Comparison of ENCODE assay signal across 8 cellular contexts in genomic region chr11:66335531-66336233, GRCh38. TPM values are rescaled to one million over a fixed set of nuclear protein-coding genes. Genes with fewer than 3 reads are reported as not detected.
DNase-seq lines count a peak whose midpoint lies in the region; ATAC-seq and TF ChIP-seq lines count a peak whose summit lies in the region.

No MANE protein-coding gene starts in this region.

- H3K4me3 Mint-ChIP-seq in H9 (peak overlapping the region; percentile 83 to 86), progenitor cell of endocrine pancreas (ENCODE audit: low read depth) (peak overlapping the region; percentile 65)
- H3K4me3 Mint-ChIP-seq in activated naive CD8-positive, alpha-beta T cell: peak overlapping the region; percentile 87

- peaks cover 0 to 55% (median 29%) of the 10 kb centered on the region in 9 donors for H3K36me3 ChIP-seq in heart left ventricle

- peak overlapping the region; percentile 36 to 76 (median 65) for H3K4me3 ChIP-seq in heart left ventricle

- H2AK5ac ChIP-seq in H9 (ENCODE audit: insufficient read length, low read length): no peak overlapping the region

- no peaks in the 10 kb centered on the region for H3K23me2 ChIP-seq in H9 (ENCODE audit: insufficient read length, low read depth, low read length, poor library complexity, severe bottlenecking)

- peak in 3 of 4 donors; percentile 27 to 61 (median 32) for ATAC-seq in heart left ventricle

- no peak overlapping the region for H4K8ac ChIP-seq in H9 (replicated peaks; ENCODE audit: insufficient read length, low read depth, low read length)

- no peaks in the 10 kb centered on the region for H3K9me3 Mint-ChIP-seq in H9
- no peaks in the 10 kb centered on the region for H3K9me3 Mint-ChIP-seq in activated naive CD8-positive, alpha-beta T cell (ENCODE audit: low read depth)
- H3K9me3 Mint-ChIP-seq in progenitor cell of endocrine pancreas (ENCODE audit: low read depth): no peaks in the 10 kb centered on the region

- H3K27me3 ChIP-seq in H9 (ENCODE audit: insufficient read depth, low read length) (no peaks in the 10 kb centered on the region; the same call in 1 of the 2 replicates), heart left ventricle (no peaks in the 10 kb centered on the region)

- H3K23ac ChIP-seq in H9 (ENCODE audit: insufficient read length, low read depth, low read length): no peak overlapping the region

- DNase-seq in 8988T: peak; percentile 85
- peak; percentile 78 for DNase-seq in H9
- peak in 2 of 5 donors; percentile 33 to 54 for DNase-seq in heart left ventricle
- no peak for DNase-seq in progenitor cell of endocrine pancreas (ENCODE audit: low spot score, unreplicated experiment)
- DNase-seq in activated effector memory CD4-positive, alpha-beta T cell treated with anti-CD3 and anti-CD28 coated beads, Interleukin-2, amount 50 U/mL, for 16 hours: no peak
- no peak for DNase-seq in effector CD8-positive, alpha-beta T cell (lab: John Stamatoyannopoulos, UW)
- DNase-seq in NCI-H510A (lab: John Stamatoyannopoulos, UW): no peak

- H2BK15ac ChIP-seq in H9 (ENCODE audit: low read depth, low read length): no peak overlapping the region

- TF ChIP-seq CTCF in H9 (conservative IDR thresholded peaks at IDR 0.05) (no peak), heart left ventricle (IDR thresholded peaks at IDR 0.05) (no peak), progenitor cell of endocrine pancreas (IDR thresholded peaks at IDR 0.05; ENCODE audit: unreplicated experiment) (no peak)

- H3K14ac ChIP-seq in H9 (ENCODE audit: insufficient read depth, low read length): peak overlapping the region; percentile 41; the same call in 1 of the 2 replicates

- H3K4me1 Mint-ChIP-seq in H9: peaks cover 20 to 21% of the 10 kb centered on the region in 2 experiments
- H3K4me1 Mint-ChIP-seq in activated naive CD8-positive, alpha-beta T cell (ENCODE audit: low read depth): peaks cover 28% of the 10 kb centered on the region
- H3K4me1 Mint-ChIP-seq in progenitor cell of endocrine pancreas (ENCODE audit: low read depth): peaks cover 2% of the 10 kb centered on the region

- H2BK5ac ChIP-seq in H9 (ENCODE audit: insufficient read length, low read length): no peak overlapping the region

- H3K4me1 ChIP-seq in H9 (ENCODE audit: insufficient read depth, low read length) (no peaks in the 10 kb centered on the region), heart left ventricle (peaks cover 4 to 35% (median 20%) of the 10 kb centered on the region in 12 donors)

- H4K5ac ChIP-seq in H9 (ENCODE audit: insufficient read length, low read depth, low read length): no peak overlapping the region

- no peak overlapping the region for H4K91ac ChIP-seq in H9 (ENCODE audit: insufficient read length, low read depth, low read length)

- no peak overlapping the region for H2AFZ ChIP-seq in H9 (ENCODE audit: low read length)

- no peaks in the 10 kb centered on the region for H3K79me1 ChIP-seq in H9 (ENCODE audit: insufficient read depth, low read depth, low read length, poor library complexity, severe bottlenecking)

- H3K27me3 Mint-ChIP-seq in H9 (ENCODE audit: low read depth): peaks cover 4% of the 10 kb centered on the region
- no peaks in the 10 kb centered on the region for H3K27me3 Mint-ChIP-seq in activated naive CD8-positive, alpha-beta T cell
- H3K27me3 Mint-ChIP-seq in progenitor cell of endocrine pancreas: peaks cover 11% of the 10 kb centered on the region

- H3K27ac Mint-ChIP-seq in H9: no peak overlapping the region
- H3K27ac Mint-ChIP-seq in activated naive CD8-positive, alpha-beta T cell: peak overlapping the region; percentile 85
- no peak overlapping the region for H3K27ac Mint-ChIP-seq in progenitor cell of endocrine pancreas

- H2BK12ac ChIP-seq in H9 (ENCODE audit: insufficient read length, low read depth, low read length): no peak overlapping the region

- no peaks in the 10 kb centered on the region for H3K79me2 ChIP-seq in H9 (ENCODE audit: insufficient read depth, low read length)

- H3K4ac ChIP-seq in H9 (ENCODE audit: low read depth, low read length): no peak overlapping the region

- no peak overlapping the region for H3T11ph ChIP-seq in H9 (ENCODE audit: low read length)

- H3K4me2 ChIP-seq in H9 (ENCODE audit: insufficient read depth, insufficient read length, low read length): peak overlapping the region; percentile 30

- H3K36me3 Mint-ChIP-seq in H9 (ENCODE audit: insufficient read depth in 1 of 3, low read depth in 3 of 3) (peaks cover 4 to 26% (median 12%) of the 10 kb centered on the region in 3 experiments; a peak in 6 of 7 replicates), progenitor cell of endocrine pancreas (ENCODE audit: insufficient read depth) (peaks cover 1% of the 10 kb centered on the region)
- no peaks in the 10 kb centered on the region for H3K36me3 Mint-ChIP-seq in activated naive CD8-positive, alpha-beta T cell

- H2BK120ac ChIP-seq in H9 (ENCODE audit: low read depth, low read length, poor library complexity, severe bottlenecking): no peak overlapping the region

- no peak for TF ChIP-seq POLR2A in heart left ventricle (IDR thresholded peaks at IDR 0.05)

- H3K27ac ChIP-seq in H9 (ENCODE audit: insufficient read length, low read depth, low read length) (no peak overlapping the region), heart left ventricle (peak overlapping the region; percentile 15 to 82 (median 72))

- H3K9me3 ChIP-seq in H9 (ENCODE audit: control insufficient read depth, low read depth, low read length): no peaks in the 10 kb centered on the region
- H3K9me3 ChIP-seq in heart left ventricle: no peaks in the 10 kb centered on the region

- no peaks in the 10 kb centered on the region for H4K20me1 ChIP-seq in H9 (ENCODE audit: control insufficient read depth, insufficient read depth, insufficient read length)

- H2BK20ac ChIP-seq in H9 (ENCODE audit: low read depth, low read length, poor library complexity, severe bottlenecking): no peak overlapping the region

- H3K9ac ChIP-seq in H9 (ENCODE audit: extremely low read depth, insufficient read length, low read length): peak overlapping the region; percentile 2

- WGBS in H9 (ENCODE audit: extremely low coverage, insufficient read length, low lambda C conversion rate): no CpG with 5 or more reads among the region's 35 CpGs
- 9 to 16% (median 12%) methylated on average over 22 to 35 of the region's 35 CpGs for WGBS in heart left ventricle, 4 donors

- H3K56ac ChIP-seq in H9 (ENCODE audit: insufficient read length, low read depth, low read length): no peak overlapping the region

- H3K18ac ChIP-seq in H9 (ENCODE audit: insufficient read length, low read depth, low read length): peak overlapping the region; percentile 65

- intact Hi-C loops in heart left ventricle (cut with DNase I): loop anchor here in 1 of 10 donors (5.0 kb wide), 1 partner anchor 43 kb away; the partner anchor contains the start of gene TMEM151A

RNA-seq across cellular contexts. Expression of gene RIN1, which starts 0.6 kb away (rescaled TPM):
- total RNA-seq in H9 (2021) (5.4 and 5.5 TPM in 2 replicates), heart left ventricle (1 to 10 TPM in 8 of 9 donors, under 1 TPM in 1; 0.99 to 5.2 (median 1.5) TPM), progenitor cell of endocrine pancreas (1.5 and 2.3 TPM in 2 replicates)
- 1 to 10 TPM; 1.3 to 2.9 TPM for polyA plus RNA-seq in heart left ventricle

RNA-seq across cellular contexts. Expression of gene BRMS1, which starts 9.2 kb away (rescaled TPM):
- total RNA-seq in H9 (2021) (50.1 and 50.5 TPM in 2 replicates), heart left ventricle (10 to 100 TPM in 8 of 9 donors, 1 to 10 TPM in 1; 9.7 to 39.2 (median 16.5) TPM), progenitor cell of endocrine pancreas (38.1 and 38.3 TPM in 2 replicates)
- polyA plus RNA-seq in heart left ventricle: 10 to 100 TPM; 24.7 to 77.4 TPM

RNA-seq across cellular contexts. Expression of gene B4GAT1, which starts 11.7 kb away (rescaled TPM):
- total RNA-seq in H9 (2021): 24.3 and 26.3 TPM in 2 replicates
- 100 to 1,000 TPM in 1 of 9 donors, 10 to 100 TPM in 8; 37.3 to 109 (median 52.3) TPM for total RNA-seq in heart left ventricle
- polyA plus RNA-seq in heart left ventricle: 10 to 100 TPM; 37.2 to 54.0 TPM
- 25.9 and 28.7 TPM in 2 replicates for total RNA-seq in progenitor cell of endocrine pancreas

RNA-seq across cellular contexts. Expression of gene CD248, which starts 18.8 kb away (rescaled TPM):
- 1.3 and 1.5 TPM in 2 replicates for total RNA-seq in H9 (2021)
- 10 to 100 TPM in 5 of 9 donors, 1 to 10 TPM in 4; 6.5 to 33.1 (median 11.8) TPM for total RNA-seq in heart left ventricle
- 10 to 100 TPM in 1 of 2 donors, 1 to 10 TPM in 1; 6.0 to 19.9 TPM for polyA plus RNA-seq in heart left ventricle
- 0.22 and 0.67 TPM in 2 replicates for total RNA-seq in progenitor cell of endocrine pancreas

RNA-seq across cellular contexts. Expression of gene SLC29A2, which starts 35.9 kb away (rescaled TPM):
- total RNA-seq in H9 (2021) (29.7 and 29.8 TPM in 2 replicates), heart left ventricle (10 to 100 TPM in 6 of 9 donors, 1 to 10 TPM in 3; 6.8 to 30.9 (median 13.1) TPM), progenitor cell of endocrine pancreas (35.6 and 38.2 TPM in 2 replicates)
- polyA plus RNA-seq in heart left ventricle: 10 to 100 TPM; 18.2 to 29.7 TPM

Comparison
In these comparisons a context has a peak if more than half of its experiments do, and no peak if none do; other contexts are left out.
1. DNase-seq: peak in 8988T (single experiment) and H9 (single experiment); none in progenitor cell of endocrine pancreas (single experiment), activated effector memory CD4-positive, alpha-beta T cell treated with anti-CD3 and anti-CD28 coated beads, Interleukin-2, amount 50 U/mL, for 16 hours (single experiment), effector CD8-positive, alpha-beta T cell (single experiment) and NCI-H510A (single experiment).
2. Peak in every context shown above with its lines, with median percentiles within 50 percentile points of each other: H3K4me3 Mint-ChIP-seq.